ENCODE assay signal across 18 cellular contexts in the genomic region with DNA sequence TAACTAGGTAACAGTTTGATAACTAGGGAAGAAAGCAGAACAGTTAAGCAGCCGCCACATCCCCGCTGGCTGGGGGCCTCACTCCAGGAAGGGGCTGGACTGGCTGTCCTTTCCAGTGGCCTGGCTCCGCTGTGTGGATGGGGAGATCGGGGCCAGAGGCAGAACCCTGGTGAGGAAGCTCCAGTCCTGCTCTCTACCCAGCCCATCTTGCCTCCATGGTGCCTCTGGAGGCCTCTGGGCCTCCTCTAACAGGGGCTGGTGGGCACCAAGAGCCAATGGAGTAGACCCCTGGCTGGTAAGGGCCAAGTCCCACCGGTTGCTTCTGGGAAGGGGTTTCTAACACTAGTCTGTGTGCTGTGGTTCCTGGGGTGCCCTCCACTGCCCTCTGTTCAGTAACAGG. TPM values are rescaled to one million over a fixed set of nuclear protein-coding genes. Genes with fewer than 3 reads are reported as not detected.
DNase-seq lines count a peak whose midpoint lies in the region; ATAC-seq and TF ChIP-seq lines count a peak whose summit lies in the region.
"Had no signal": no experiment of that assay in that cellular context is flagged by ENCODE, and none has a peak within 500 bp of the region (broad histone marks: within the 10 kb centered on the region; RNA-seq: fewer than 3 reads in every experiment).

No MANE protein-coding gene starts in this region.

- H3K4me1 Mint-ChIP-seq in activated naive CD4-positive, alpha-beta T cell treated with anti-CD3 and anti-CD28 coated beads, Interleukin-2, amount 10 ng/mL, durations not matched to agents 7 days and 5 days = peaks cover 10% of the 10 kb centered on the region
- H3K4me1 Mint-ChIP-seq in memory B cell (peaks cover 34% of the 10 kb centered on the region), type B pancreatic cell (ENCODE audit: unreplicated experiment) (peaks cover 13% of the 10 kb centered on the region)

- peak in 1 of 2 donors; percentile 13 for ATAC-seq in activated naive CD4-positive, alpha-beta T cell treated with anti-CD3 and anti-CD28 coated beads, Interleukin-2, amount 50 U/mL, for 72 hours
- ATAC-seq in memory B cell (ENCODE audit: low read depth) (no peak), HG03469 (IDR thresholded peaks at IDR 0.05; ENCODE audit: unreplicated experiment) (no peak), GM21737 (IDR thresholded peaks at IDR 0.05; ENCODE audit: unreplicated experiment) (no peak)
- ATAC-seq: foreskin keratinocyte, left lung had no signal

- H3K36me3 Mint-ChIP-seq in activated naive CD4-positive, alpha-beta T cell treated with anti-CD3 and anti-CD28 coated beads, Interleukin-2, amount 50 U/mL, for 72 hours = peaks cover 4 to 11% of the 10 kb centered on the region in 2 donors
- peaks cover 51% of the 10 kb centered on the region for H3K36me3 Mint-ChIP-seq in activated naive CD4-positive, alpha-beta T cell treated with anti-CD3 and anti-CD28 coated beads, Interleukin-2, amount 10 ng/mL, durations not matched to agents 7 days and 5 days
- H3K36me3 Mint-ChIP-seq in memory B cell = peaks cover 20% of the 10 kb centered on the region
- H3K36me3 Mint-ChIP-seq in type B pancreatic cell = peaks cover 16% of the 10 kb centered on the region

- peaks cover 35% of the 10 kb centered on the region for H3K4me1 ChIP-seq in adipocyte (ENCODE audit: control insufficient read depth, insufficient read depth, low read length)
- H3K4me1 ChIP-seq: foreskin keratinocyte had no signal

- H3K9me3 ChIP-seq in adipocyte (ENCODE audit: control insufficient read depth, low read length) = no peaks in the 10 kb centered on the region
- H3K9me3 ChIP-seq: adrenal gland, left lung, upper lobe of left lung had no signal

- no peak overlapping the region for H3K4me3 Mint-ChIP-seq in activated naive CD4-positive, alpha-beta T cell treated with anti-CD3 and anti-CD28 coated beads, Interleukin-2, amount 10 ng/mL, durations not matched to agents 7 days and 5 days
- H3K4me3 Mint-ChIP-seq in memory B cell = no peak overlapping the region
- no peak overlapping the region for H3K4me3 Mint-ChIP-seq in type B pancreatic cell

- H3K4me3 ChIP-seq in adipocyte (ENCODE audit: low read length) = no peak overlapping the region
- H3K4me3 ChIP-seq: adrenal gland, left lung, upper lobe of left lung had no signal

- H3K36me3 ChIP-seq in adipocyte (ENCODE audit: control insufficient read depth, insufficient read depth, low read length, severe bottlenecking) = peaks cover 80% of the 10 kb centered on the region

- peak overlapping the region; percentile 21 for H3K9ac ChIP-seq in adipocyte (ENCODE audit: low read length)

- DNase-seq in activated naive CD4-positive, alpha-beta T cell treated with anti-CD3 and anti-CD28 coated beads, Interleukin-2, amount 50 U/mL, for 72 hours (ENCODE audit: low spot score in 2 of 2) = no peak
- DNase-seq in activated naive CD4-positive, alpha-beta T cell treated with anti-CD3 and anti-CD28 coated beads, Interleukin-2, amount 10 ng/mL, durations not matched to agents 7 days and 5 days = no peak
- no peak for DNase-seq in adipocyte (ENCODE audit: low read depth)
- DNase-seq in memory B cell (ENCODE audit: low spot score in 2 of 2) = no peak
- DNase-seq in substantia nigra (lab: John Stamatoyannopoulos, UW) = peak in 8 of 49 donors; percentile 24 to 57 (median 34)
- DNase-seq in type B pancreatic cell (ENCODE audit: extremely low spot score, unreplicated experiment) = no peak
- DNase-seq: activated CD4-positive, alpha-beta T cell treated with anti-CD3 and anti-CD28 coated beads, Interleukin-2, amount 50 U/mL, for 48 hours; activated T-cell treated with anti-CD3 and anti-CD28 coated beads, Interleukin-2, amount 50 U/mL, for 48 hours; CD4-positive, CD25-positive, alpha-beta regulatory T cell; DMS79 treated with DMSO at 0.1 percent for 48 hours; foreskin keratinocyte; NCI-H774; RPMI8226; upper lobe of left lung had no signal

- TF ChIP-seq CTCF in type B pancreatic cell (conservative IDR thresholded peaks at IDR 0.05) = no peak

- CTCF ChIA-PET in activated naive CD4-positive, alpha-beta T cell treated with anti-CD3 and anti-CD28 coated beads, Interleukin-2, amount 10 ng/mL, durations not matched to agents 7 days and 5 days (lab: Charles Lee) = interaction anchor here (0.8 kb wide), 1 partner anchor 12 kb away, joined by 3 read pairs; no protein-coding TSS in a partner anchor

- no peaks in the 10 kb centered on the region for H3K27me3 ChIP-seq in adipocyte (replicated peaks; ENCODE audit: control insufficient read depth, insufficient read depth, low read length)
- H3K27me3 ChIP-seq: adrenal gland, foreskin keratinocyte, left lung, upper lobe of left lung had no signal

- peak overlapping the region; percentile 88 for H3K27ac ChIP-seq in substantia nigra (ENCODE audit: low read depth, low read length, poor library complexity, severe bottlenecking)
- H3K27ac ChIP-seq: foreskin keratinocyte, left lung, upper lobe of left lung had no signal

- H3K9me3 Mint-ChIP-seq in activated naive CD4-positive, alpha-beta T cell treated with anti-CD3 and anti-CD28 coated beads, Interleukin-2, amount 50 U/mL, for 72 hours = no peaks in the 10 kb centered on the region
- no peaks in the 10 kb centered on the region for H3K9me3 Mint-ChIP-seq in activated naive CD4-positive, alpha-beta T cell treated with anti-CD3 and anti-CD28 coated beads, Interleukin-2, amount 10 ng/mL, durations not matched to agents 7 days and 5 days
- no peaks in the 10 kb centered on the region for H3K9me3 Mint-ChIP-seq in memory B cell
- H3K9me3 Mint-ChIP-seq in type B pancreatic cell = no peaks in the 10 kb centered on the region
- H3K9me3 Mint-ChIP-seq: CD4-positive, CD25-positive, alpha-beta regulatory T cell had no signal

- no peaks in the 10 kb centered on the region for H3K27me3 Mint-ChIP-seq in activated naive CD4-positive, alpha-beta T cell treated with anti-CD3 and anti-CD28 coated beads, Interleukin-2, amount 10 ng/mL, durations not matched to agents 7 days and 5 days
- no peaks in the 10 kb centered on the region for H3K27me3 Mint-ChIP-seq in memory B cell
- no peaks in the 10 kb centered on the region for H3K27me3 Mint-ChIP-seq in type B pancreatic cell
- H3K27me3 Mint-ChIP-seq: CD4-positive, CD25-positive, alpha-beta regulatory T cell had no signal

- peak overlapping the region; percentile 9 to 72 for H3K27ac Mint-ChIP-seq in activated naive CD4-positive, alpha-beta T cell treated with anti-CD3 and anti-CD28 coated beads, Interleukin-2, amount 50 U/mL, for 72 hours
- H3K27ac Mint-ChIP-seq in activated naive CD4-positive, alpha-beta T cell treated with anti-CD3 and anti-CD28 coated beads, Interleukin-2, amount 10 ng/mL, durations not matched to agents 7 days and 5 days = no peak overlapping the region
- peak overlapping the region; percentile 41 for H3K27ac Mint-ChIP-seq in memory B cell
- H3K27ac Mint-ChIP-seq in type B pancreatic cell = no peak overlapping the region

RNA-seq across cellular contexts. Expression of a gene that starts 8.1 kb away (rescaled TPM):
- total RNA-seq in activated naive CD4-positive, alpha-beta T cell treated with anti-CD3 and anti-CD28 coated beads, Interleukin-2, amount 50 U/mL, for 72 hours = 10 to 100 TPM; 63.1 to 85.3 TPM
- total RNA-seq in type B pancreatic cell (ENCODE audit: low replicate concordance) = 60.0 and 84.3 TPM in 2 replicates

RNA-seq across cellular contexts. Expression of a gene that starts 42.6 kb away (rescaled TPM):
- total RNA-seq in activated naive CD4-positive, alpha-beta T cell treated with anti-CD3 and anti-CD28 coated beads, Interleukin-2, amount 50 U/mL, for 72 hours = 100 to 1,000 TPM; 109 to 122 TPM
- total RNA-seq in type B pancreatic cell (ENCODE audit: low replicate concordance) = 77.3 and 88.7 TPM in 2 replicates

RNA-seq across cellular contexts. Expression of a gene that starts 44.2 kb away (rescaled TPM):
- total RNA-seq in activated naive CD4-positive, alpha-beta T cell treated with anti-CD3 and anti-CD28 coated beads, Interleukin-2, amount 50 U/mL, for 72 hours = 1 to 10 TPM; 1.2 to 2.0 TPM
- 1.9 and 4.5 TPM in 2 replicates for total RNA-seq in type B pancreatic cell (ENCODE audit: low replicate concordance)
- total RNA-seq: CD4-positive, CD25-positive, alpha-beta regulatory T cell had no signal

RNA-seq across cellular contexts. Expression of a gene that starts 45.2 kb away (rescaled TPM):
- total RNA-seq in activated naive CD4-positive, alpha-beta T cell treated with anti-CD3 and anti-CD28 coated beads, Interleukin-2, amount 50 U/mL, for 72 hours = 10 to 100 TPM; 16.7 to 17.5 TPM
- total RNA-seq in type B pancreatic cell (ENCODE audit: low replicate concordance) = 44.7 and 45.0 TPM in 2 replicates

RNA-seq across cellular contexts. Expression of a gene that starts 55.9 kb away (rescaled TPM):
- total RNA-seq in activated naive CD4-positive, alpha-beta T cell treated with anti-CD3 and anti-CD28 coated beads, Interleukin-2, amount 50 U/mL, for 72 hours = 100 to 1,000 TPM; 140 to 187 TPM
- total RNA-seq in type B pancreatic cell (ENCODE audit: low replicate concordance) = 160 and 161 TPM in 2 replicates

Comparison
In these comparisons a context has a peak if more than half of its experiments do, and no peak if none do; other contexts are left out.
1. H3K27ac Mint-ChIP-seq: peak in activated naive CD4-positive, alpha-beta T cell treated with anti-CD3 and anti-CD28 coated beads, Interleukin-2, amount 50 U/mL, for 72 hours (2 of 2) and memory B cell (single experiment); none in activated naive CD4-positive, alpha-beta T cell treated with anti-CD3 and anti-CD28 coated beads, Interleukin-2, amount 10 ng/mL, durations not matched to agents 7 days and 5 days (single experiment) and type B pancreatic cell (single experiment).